8 cellular contexts compared by ENCODE assay signal in the genomic region with DNA sequence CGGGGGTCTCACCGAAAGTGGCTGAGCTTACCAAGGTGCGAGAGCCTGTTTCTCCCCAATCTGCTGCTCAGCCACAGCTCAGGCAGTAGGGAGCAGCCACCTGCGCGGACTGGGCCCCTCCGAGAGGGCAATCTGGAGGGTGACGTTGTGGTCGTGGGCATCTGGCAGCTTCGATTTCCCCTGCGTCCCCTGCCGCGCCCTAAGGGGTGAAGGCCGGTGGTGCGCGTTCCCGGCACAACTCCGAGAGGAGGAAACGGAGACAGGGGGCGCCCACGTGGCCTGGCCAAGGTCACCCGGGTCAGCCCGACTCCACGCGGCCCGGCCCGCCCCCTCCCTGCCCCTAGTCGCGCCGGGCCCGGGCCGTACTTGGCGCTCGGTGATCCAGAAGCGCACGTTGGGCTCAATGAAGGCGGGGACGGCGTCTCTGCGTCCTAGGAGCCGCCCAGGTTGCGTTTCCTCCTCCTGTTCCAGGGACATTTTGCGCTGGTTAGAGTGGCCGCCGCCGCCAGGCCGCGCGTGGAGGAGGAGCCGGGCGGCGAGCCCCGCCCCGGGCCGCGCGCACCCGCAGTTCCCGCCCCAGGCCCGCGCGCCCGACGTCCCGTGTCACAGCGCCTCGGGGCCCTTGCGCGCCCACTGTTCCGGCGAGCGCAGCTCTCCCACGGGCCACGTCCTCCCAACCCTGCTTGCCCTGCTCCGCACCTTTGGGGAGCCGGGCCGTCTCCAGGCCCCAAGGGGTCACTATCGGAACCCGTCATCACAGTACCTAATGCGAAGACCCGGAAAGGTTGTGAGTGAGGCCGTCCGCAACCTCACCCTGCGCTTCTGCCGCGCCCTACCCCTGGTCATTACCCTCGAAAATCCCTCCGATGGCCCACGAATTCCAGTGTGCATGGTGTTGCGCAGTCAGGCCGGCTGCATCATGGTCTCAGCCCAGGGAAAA.
DNase-seq lines count a peak whose midpoint lies in the region; ATAC-seq lines count a peak whose summit lies in the region.

A gene with protein sequence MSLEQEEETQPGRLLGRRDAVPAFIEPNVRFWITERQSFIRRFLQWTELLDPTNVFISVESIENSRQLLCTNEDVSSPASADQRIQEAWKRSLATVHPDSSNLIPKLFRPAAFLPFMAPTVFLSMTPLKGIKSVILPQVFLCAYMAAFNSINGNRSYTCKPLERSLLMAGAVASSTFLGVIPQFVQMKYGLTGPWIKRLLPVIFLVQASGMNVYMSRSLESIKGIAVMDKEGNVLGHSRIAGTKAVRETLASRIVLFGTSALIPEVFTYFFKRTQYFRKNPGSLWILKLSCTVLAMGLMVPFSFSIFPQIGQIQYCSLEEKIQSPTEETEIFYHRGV (minus strand): TSS at position 544 of the 940 bp plus-strand sequence. CDS start 67 bp downstream, at position 477.

- ATAC-seq in HG02852 (IDR thresholded peaks at IDR 0.05; ENCODE audit: unreplicated experiment) = peak; percentile 88

- peak; percentile 75 for DNase-seq in NK-92 treated with Interleukin-12 subunit alpha and Interleukin-12 subunit beta, amount 100 ng/mL, for 24 hours (lab: John Stamatoyannopoulos, UW)
- DNase-seq in NK-92 (lab: John Stamatoyannopoulos, UW; ENCODE audit: unreplicated experiment) (no peak), NCI-H2171 (lab: John Stamatoyannopoulos, UW) (peak; percentile 46), kidney tubule cell (ENCODE audit: low spot score) (peak; percentile 75)
- DNase-seq in activated CD4-positive, CD25-positive, alpha-beta regulatory T cell treated with anti-CD3 and anti-CD28 coated beads, Interleukin-2, amount 50 U/mL, for 16 hours (ENCODE audit: low read depth, low spot score) = peak; percentile 58
- DNase-seq in central memory CD4-positive, alpha-beta T cell = peak; percentile 81
- peak; percentile 49 to 73 (median 62) for DNase-seq in stimulated activated CD4-positive, alpha-beta T cell treated with anti-CD3 and anti-CD28 coated beads, Interleukin-1b, Interleukin-23, amount 100 ng/mL, for 24 hours (ENCODE audit: low read depth in 4 of 4, low spot score in 1 of 4)
